In the genomic region with DNA sequence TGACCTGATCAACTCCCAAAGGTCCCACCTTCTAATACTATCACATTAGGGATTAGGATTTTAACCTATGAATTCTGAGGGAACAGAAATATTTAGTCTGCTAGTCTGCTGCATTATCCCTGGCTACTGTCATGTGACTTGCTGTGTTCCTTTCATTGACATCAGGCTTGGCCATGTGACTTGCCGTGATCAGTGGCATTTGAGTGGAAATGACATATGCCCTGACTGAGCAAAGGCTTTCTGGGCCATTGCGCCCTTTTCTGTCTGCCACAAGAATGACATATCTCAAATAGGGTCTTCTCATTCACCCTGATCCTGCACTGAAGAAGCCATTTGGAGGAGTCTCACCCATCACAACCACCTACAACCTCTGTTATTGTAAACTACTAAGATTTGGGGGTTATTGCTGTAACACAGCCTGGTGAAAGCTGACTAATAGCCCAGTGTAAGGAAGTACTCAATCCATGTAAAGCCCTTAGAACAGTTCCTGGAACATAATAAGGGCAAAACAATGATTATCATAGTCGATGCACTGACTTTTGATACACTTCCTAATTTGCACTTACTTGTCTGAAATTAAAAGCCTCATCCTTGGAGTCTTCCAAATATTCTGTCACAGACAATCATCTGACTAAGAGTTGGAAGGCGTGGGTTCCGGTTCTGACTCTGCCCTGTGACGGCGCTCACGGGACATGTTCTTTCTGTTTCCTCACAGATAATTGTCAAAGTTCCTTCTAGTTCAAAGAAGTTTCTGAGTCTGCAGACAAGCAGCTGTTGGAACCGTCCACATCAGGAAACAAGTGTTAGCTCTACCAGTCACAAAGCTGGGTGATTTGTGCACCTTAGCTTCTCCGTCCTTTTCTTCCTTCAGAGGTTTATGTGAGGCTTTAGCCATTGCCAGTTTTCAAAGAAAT, we compare ENCODE assay signal across 8 cellular contexts. TPM values are rescaled to one million over a fixed set of nuclear protein-coding genes. Genes with fewer than 3 reads are reported as not detected.
A peak's percentile ranks its signal among the peaks of the same experiment; 100 is the strongest.
DNase-seq lines count a peak whose midpoint lies in the region; ATAC-seq, FAIRE-seq and TF ChIP-seq lines count a peak whose summit lies in the region.

No MANE protein-coding gene starts in this region.

- peaks cover 2% of the 10 kb centered on the region for H3K36me3 Mint-ChIP-seq in effector memory CD8-positive, alpha-beta T cell (ENCODE audit: insufficient read depth)

- H3K4me3 ChIP-seq in gastrocnemius medialis, result no peak overlapping the region

- peak overlapping the region; percentile 36 to 60 (median 50) for H3K27ac ChIP-seq in gastrocnemius medialis

- in situ Hi-C loops in gastrocnemius medialis (cut with MboI; ENCODE audit: low sequenced_read_pairs in 4 of 4), result no loop called here

- H3K27me3 Mint-ChIP-seq in effector memory CD8-positive, alpha-beta T cell, result no peaks in the 10 kb centered on the region

- peak in 1 of 2 donors; percentile 24 for TF ChIP-seq POLR2A in gastrocnemius medialis (IDR thresholded peaks at IDR 0.05)

- H3K9me3 Mint-ChIP-seq in effector memory CD8-positive, alpha-beta T cell, result no peaks in the 10 kb centered on the region

- H3K27me3 ChIP-seq in gastrocnemius medialis, result no peaks in the 10 kb centered on the region

- peak overlapping the region; percentile 36 to 60 for H3K4me3 Mint-ChIP-seq in effector memory CD8-positive, alpha-beta T cell

- H3K36me3 ChIP-seq in gastrocnemius medialis, result no peaks in the 10 kb centered on the region

- intact Hi-C loops in gastrocnemius medialis (cut with DNase I; ENCODE audit: low total_unique reads), result no loop called here

- peak; percentile 67 for ATAC-seq in GM18511 (IDR thresholded peaks at IDR 0.05; ENCODE audit: unreplicated experiment)
- ATAC-seq in HG03103 (IDR thresholded peaks at IDR 0.05; ENCODE audit: low read depth, unreplicated experiment), result peak; percentile 38
- peak; percentile 81 for ATAC-seq in effector memory CD8-positive, alpha-beta T cell (replicated peaks)
- peak; percentile 75 to 78 for ATAC-seq in gastrocnemius medialis
- no peak for ATAC-seq in GM21737 (IDR thresholded peaks at IDR 0.05; ENCODE audit: unreplicated experiment)

- peak overlapping the region; percentile 10 to 89 for H3K27ac Mint-ChIP-seq in effector memory CD8-positive, alpha-beta T cell

- H3K4me1 ChIP-seq in gastrocnemius medialis, result no peaks in the 10 kb centered on the region

- peak; percentile 78 for DNase-seq in activated CD4-positive, alpha-beta T cell treated with anti-CD3 and anti-CD28 coated beads for 48 hours
- DNase-seq in effector memory CD8-positive, alpha-beta T cell, result peak; percentile 31 to 46 (median 32)
- DNase-seq in gastrocnemius medialis (peak; percentile 31 to 64), frontal cortex (ENCODE audit: low spot score in 2 of 2) (no peak), NCI-H774 (lab: John Stamatoyannopoulos, UW) (no peak)

- no peak for TF ChIP-seq CTCF in gastrocnemius medialis (IDR thresholded peaks at IDR 0.05 in 4 of 5, conservative IDR thresholded peaks at IDR 0.05 in 1 of 5)

- H3K9me3 ChIP-seq in gastrocnemius medialis, result no peaks in the 10 kb centered on the region

- peaks cover 18 to 20% of the 10 kb centered on the region in 2 donors for H3K4me1 Mint-ChIP-seq in effector memory CD8-positive, alpha-beta T cell (ENCODE audit: low read depth in 2 of 2)

- FAIRE-seq in frontal cortex (lab: Jason Lieb, UNC), result no peak

RNA-seq across cellular contexts. Expression of a gene that starts 33.2 kb away (rescaled TPM):
- total RNA-seq in gastrocnemius medialis (1 to 10 TPM; 1.9 to 6.0 (median 5.2) TPM), frontal cortex (48.1 TPM)

Comparison
In these comparisons a context has a peak if more than half of its experiments do, and no peak if none do; other contexts are left out.
1. DNase-seq: peak in activated CD4-positive, alpha-beta T cell treated with anti-CD3 and anti-CD28 coated beads for 48 hours (single experiment), effector memory CD8-positive, alpha-beta T cell (3 of 3) and gastrocnemius medialis (2 of 2); none in frontal cortex (0 of 2) and NCI-H774 (single experiment).